In the genomic region with DNA sequence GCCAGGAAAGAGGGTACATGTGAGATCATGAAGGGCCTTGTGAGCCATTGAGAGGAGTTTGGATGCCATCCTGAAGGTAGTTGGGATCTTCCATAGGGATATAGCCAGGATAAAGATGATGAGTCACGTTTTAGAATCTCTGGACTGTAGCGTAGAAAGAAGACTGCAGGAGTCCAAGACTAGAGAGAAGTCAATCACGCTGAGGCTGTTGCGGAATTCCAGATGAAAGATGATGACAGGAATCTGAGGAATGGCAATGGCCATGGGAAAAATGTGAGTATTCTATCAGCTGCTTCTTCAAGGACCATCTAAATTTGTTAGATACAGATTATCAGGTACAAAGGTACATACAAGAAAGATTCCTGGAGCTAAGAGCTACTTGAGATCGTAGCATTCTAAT, we compare ENCODE assay signal across 1 cellular context.
TF ChIP-seq lines count a peak whose summit lies in the region.

No MANE protein-coding gene starts in this region.

TF ChIP-seq in WTC11, 78 proteins besides CTCF, POLR2A, EP300 and RAD21 (continued from another document):
- TF ChIP-seq, protein P1, sequence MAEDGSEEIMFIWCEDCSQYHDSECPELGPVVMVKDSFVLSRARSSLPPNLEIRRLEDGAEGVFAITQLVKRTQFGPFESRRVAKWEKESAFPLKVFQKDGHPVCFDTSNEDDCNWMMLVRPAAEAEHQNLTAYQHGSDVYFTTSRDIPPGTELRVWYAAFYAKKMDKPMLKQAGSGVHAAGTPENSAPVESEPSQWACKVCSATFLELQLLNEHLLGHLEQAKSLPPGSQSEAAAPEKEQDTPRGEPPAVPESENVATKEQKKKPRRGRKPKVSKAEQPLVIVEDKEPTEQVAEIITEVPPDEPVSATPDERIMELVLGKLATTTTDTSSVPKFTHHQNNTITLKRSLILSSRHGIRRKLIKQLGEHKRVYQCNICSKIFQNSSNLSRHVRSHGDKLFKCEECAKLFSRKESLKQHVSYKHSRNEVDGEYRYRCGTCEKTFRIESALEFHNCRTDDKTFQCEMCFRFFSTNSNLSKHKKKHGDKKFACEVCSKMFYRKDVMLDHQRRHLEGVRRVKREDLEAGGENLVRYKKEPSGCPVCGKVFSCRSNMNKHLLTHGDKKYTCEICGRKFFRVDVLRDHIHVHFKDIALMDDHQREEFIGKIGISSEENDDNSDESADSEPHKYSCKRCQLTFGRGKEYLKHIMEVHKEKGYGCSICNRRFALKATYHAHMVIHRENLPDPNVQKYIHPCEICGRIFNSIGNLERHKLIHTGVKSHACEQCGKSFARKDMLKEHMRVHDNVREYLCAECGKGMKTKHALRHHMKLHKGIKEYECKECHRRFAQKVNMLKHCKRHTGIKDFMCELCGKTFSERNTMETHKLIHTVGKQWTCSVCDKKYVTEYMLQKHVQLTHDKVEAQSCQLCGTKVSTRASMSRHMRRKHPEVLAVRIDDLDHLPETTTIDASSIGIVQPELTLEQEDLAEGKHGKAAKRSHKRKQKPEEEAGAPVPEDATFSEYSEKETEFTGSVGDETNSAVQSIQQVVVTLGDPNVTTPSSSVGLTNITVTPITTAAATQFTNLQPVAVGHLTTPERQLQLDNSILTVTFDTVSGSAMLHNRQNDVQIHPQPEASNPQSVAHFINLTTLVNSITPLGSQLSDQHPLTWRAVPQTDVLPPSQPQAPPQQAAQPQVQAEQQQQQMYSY (CRISPR knock-in tag; IDR thresholded peaks at IDR 0.05) = no peak
- TF ChIP-seq OVOL2 (CRISPR knock-in tag; IDR thresholded peaks at IDR 0.05; ENCODE audit: borderline replicate concordance) (no peak), ZNF219 (CRISPR knock-in tag; IDR thresholded peaks at IDR 0.05; ENCODE audit: borderline replicate concordance) (no peak), ZNF416 (CRISPR knock-in tag; IDR thresholded peaks at IDR 0.05) (no peak), NFYB (CRISPR knock-in tag; conservative IDR thresholded peaks at IDR 0.05; ENCODE audit: low read depth) (no peak), E2F5 (CRISPR knock-in tag; IDR thresholded peaks at IDR 0.05) (no peak), E2F4 (CRISPR knock-in tag; IDR thresholded peaks at IDR 0.05; ENCODE audit: borderline replicate concordance, low read depth) (no peak)
